Comparison of ENCODE assay signal across 26 cellular contexts in the genomic region with DNA sequence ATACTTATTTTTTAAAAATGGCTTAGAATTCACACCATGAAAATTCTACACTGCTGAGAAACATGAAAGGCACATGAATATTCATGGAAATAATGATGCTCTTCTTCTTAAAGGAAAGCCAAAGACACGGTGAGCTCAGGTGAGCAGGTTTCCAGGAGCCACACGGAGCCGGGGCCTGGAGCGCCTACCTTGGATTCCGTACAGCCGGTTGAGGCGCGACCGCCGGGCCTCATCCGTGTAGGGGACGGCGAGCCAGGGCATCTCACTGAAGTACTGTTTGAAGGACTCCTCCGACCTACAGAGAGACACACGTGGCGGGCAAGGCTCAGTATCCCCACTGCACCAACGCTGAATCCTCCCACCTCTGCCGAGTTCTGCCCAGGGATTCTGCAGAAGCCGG.
"Had no signal": no experiment of that assay in that cellular context is flagged by ENCODE, and none has a peak within 500 bp of the region (broad histone marks: within the 10 kb centered on the region; RNA-seq: fewer than 3 reads in every experiment).

No MANE protein-coding gene starts in this region.

- H3K4me1 ChIP-seq: neural progenitor cell, pancreas, right lobe of liver, sigmoid colon, stomach, thyroid gland, tibial nerve, upper lobe of left lung, vagina had no signal

- H3K27ac ChIP-seq: neural progenitor cell, pancreas, psoas muscle, right lobe of liver, sigmoid colon, stomach, thoracic aorta, thyroid gland, tibial nerve, upper lobe of left lung, vagina had no signal

- H3K27ac Mint-ChIP-seq: naive thymus-derived CD8-positive, alpha-beta T cell; natural killer cell treated with Interleukin-12 subunit alpha and Interleukin-12 subunit beta and Interleukin-15 and Interleukin-18, amount 100 ng/mL, for 72 hours; nephron progenitor cell; neural progenitor cell; stimulated activated effector memory CD8-positive, alpha-beta T cell treated with anti-CD3 and anti-CD28 coated beads, Interleukin-12 subunit alpha, Interleukin-12 subunit beta, amount 100 ng/mL, for 72 hours; stimulated activated naive B cell treated with anti-CD40 and anti-IgM and Interleukin-4, amounts not matched to agents 10 μg/mL and 1 μg/mL and 100 μg/mL, for 72 hours; stimulated activated naive CD8-positive, alpha-beta T cell treated with anti-CD3 and anti-CD28 coated beads, Interleukin-15, Interleukin-2, amounts not matched to agents 100 ng/mL and 50 ng/mL, for 24 hours had no signal

- H3K4me2 ChIP-seq: neural progenitor cell had no signal

- H3K4me3 ChIP-seq: neural progenitor cell, pancreas, psoas muscle, right lobe of liver, sigmoid colon, stomach, thoracic aorta, thyroid gland, tibial nerve, upper lobe of left lung, vagina had no signal

- H3K9me3 ChIP-seq: pancreas, psoas muscle, right lobe of liver, sigmoid colon, stomach, thoracic aorta, thyroid gland, tibial nerve, upper lobe of left lung, vagina had no signal

- H3K36me3 Mint-ChIP-seq: naive thymus-derived CD8-positive, alpha-beta T cell; natural killer cell treated with Interleukin-12 subunit alpha and Interleukin-12 subunit beta and Interleukin-15 and Interleukin-18, amount 100 ng/mL, for 72 hours; stimulated activated effector memory CD8-positive, alpha-beta T cell treated with anti-CD3 and anti-CD28 coated beads, Interleukin-12 subunit alpha, Interleukin-12 subunit beta, amount 100 ng/mL, for 72 hours; stimulated activated naive B cell treated with anti-CD40 and anti-IgM and Interleukin-4, amounts not matched to agents 10 μg/mL and 1 μg/mL and 100 μg/mL, for 72 hours had no signal

- H2AFZ ChIP-seq: neural progenitor cell had no signal

- H3K4me3 Mint-ChIP-seq: naive thymus-derived CD8-positive, alpha-beta T cell; natural killer cell treated with Interleukin-12 subunit alpha and Interleukin-12 subunit beta and Interleukin-15 and Interleukin-18, amount 100 ng/mL, for 72 hours; nephron progenitor cell; neural progenitor cell; stimulated activated effector memory CD8-positive, alpha-beta T cell treated with anti-CD3 and anti-CD28 coated beads, Interleukin-12 subunit alpha, Interleukin-12 subunit beta, amount 100 ng/mL, for 72 hours; stimulated activated naive B cell treated with anti-CD40 and anti-IgM and Interleukin-4, amounts not matched to agents 10 μg/mL and 1 μg/mL and 100 μg/mL, for 72 hours; stimulated activated naive CD8-positive, alpha-beta T cell treated with anti-CD3 and anti-CD28 coated beads, Interleukin-15, Interleukin-2, amounts not matched to agents 100 ng/mL and 50 ng/mL, for 24 hours had no signal

- ATAC-seq: naive thymus-derived CD8-positive, alpha-beta T cell; natural killer cell treated with Interleukin-12 subunit alpha and Interleukin-12 subunit beta and Interleukin-15 and Interleukin-18, amount 100 ng/mL, for 72 hours; pancreas; psoas muscle; right cardiac atrium; right lobe of liver; stimulated activated effector memory CD8-positive, alpha-beta T cell treated with anti-CD3 and anti-CD28 coated beads, Interleukin-12 subunit alpha, Interleukin-12 subunit beta, amount 100 ng/mL, for 72 hours; stimulated activated naive B cell treated with anti-CD40 and anti-IgM and Interleukin-4, amounts not matched to agents 10 μg/mL and 1 μg/mL and 100 μg/mL, for 72 hours had no signal

- H3K9ac ChIP-seq: neural progenitor cell had no signal

- H3K9me3 Mint-ChIP-seq: naive thymus-derived CD8-positive, alpha-beta T cell; natural killer cell treated with Interleukin-12 subunit alpha and Interleukin-12 subunit beta and Interleukin-15 and Interleukin-18, amount 100 ng/mL, for 72 hours; nephron progenitor cell; neural progenitor cell; stimulated activated effector memory CD8-positive, alpha-beta T cell treated with anti-CD3 and anti-CD28 coated beads, Interleukin-12 subunit alpha, Interleukin-12 subunit beta, amount 100 ng/mL, for 72 hours; stimulated activated naive B cell treated with anti-CD40 and anti-IgM and Interleukin-4, amounts not matched to agents 10 μg/mL and 1 μg/mL and 100 μg/mL, for 72 hours; stimulated activated naive CD8-positive, alpha-beta T cell treated with anti-CD3 and anti-CD28 coated beads, Interleukin-15, Interleukin-2, amounts not matched to agents 100 ng/mL and 50 ng/mL, for 24 hours had no signal

- H3K27me3 ChIP-seq: neural progenitor cell, pancreas, right lobe of liver, sigmoid colon, stomach, thyroid gland, tibial nerve, upper lobe of left lung, vagina had no signal

- H3K36me3 ChIP-seq: neural progenitor cell, right lobe of liver, thyroid gland had no signal

- DNase-seq: naive thymus-derived CD8-positive, alpha-beta T cell; nephron progenitor cell; occipital lobe; psoas muscle; right cardiac atrium; right lobe of liver; sigmoid colon; small intestine; stimulated activated CD4-positive, alpha-beta T cell treated with anti-CD3 and anti-CD28 coated beads, Interleukin-15, amount 100 ng/mL, for 24 hours; stimulated activated CD4-positive, alpha-beta T cell treated with anti-CD3 and anti-CD28 coated beads, Interleukin-2, amount 100 ng/mL, for 24 hours; stimulated activated CD4-positive, alpha-beta T cell treated with anti-CD3 and anti-CD28 coated beads, Interleukin-2, amount 100 ng/mL, for 48 hours; stimulated activated CD4-positive, alpha-beta T cell treated with anti-CD3 and anti-CD28 coated beads, Interleukin-4, amount 100 ng/mL, for 24 hours; stimulated activated naive B cell treated with anti-CD40 and anti-IgM and Interleukin-4, amounts not matched to agents 10 μg/mL and 1 μg/mL and 100 μg/mL, for 72 hours; stimulated activated naive CD4-positive, alpha-beta T cell treated with Interleukin-2 at 50 U/mL for 16 hours; stomach; thyroid gland; trophoblast cell; upper lobe of left lung had no signal

- H3K27me3 Mint-ChIP-seq: natural killer cell treated with Interleukin-12 subunit alpha and Interleukin-12 subunit beta and Interleukin-15 and Interleukin-18, amount 100 ng/mL, for 72 hours; stimulated activated naive B cell treated with anti-CD40 and anti-IgM and Interleukin-4, amounts not matched to agents 10 μg/mL and 1 μg/mL and 100 μg/mL, for 72 hours; stimulated activated naive CD8-positive, alpha-beta T cell treated with anti-CD3 and anti-CD28 coated beads, Interleukin-15, Interleukin-2, amounts not matched to agents 100 ng/mL and 50 ng/mL, for 24 hours had no signal

- H3K4me1 Mint-ChIP-seq: naive thymus-derived CD8-positive, alpha-beta T cell; nephron progenitor cell; neural progenitor cell; stimulated activated effector memory CD8-positive, alpha-beta T cell treated with anti-CD3 and anti-CD28 coated beads, Interleukin-12 subunit alpha, Interleukin-12 subunit beta, amount 100 ng/mL, for 72 hours had no signal
